12 cellular contexts compared by ENCODE assay signal in the genomic region with DNA sequence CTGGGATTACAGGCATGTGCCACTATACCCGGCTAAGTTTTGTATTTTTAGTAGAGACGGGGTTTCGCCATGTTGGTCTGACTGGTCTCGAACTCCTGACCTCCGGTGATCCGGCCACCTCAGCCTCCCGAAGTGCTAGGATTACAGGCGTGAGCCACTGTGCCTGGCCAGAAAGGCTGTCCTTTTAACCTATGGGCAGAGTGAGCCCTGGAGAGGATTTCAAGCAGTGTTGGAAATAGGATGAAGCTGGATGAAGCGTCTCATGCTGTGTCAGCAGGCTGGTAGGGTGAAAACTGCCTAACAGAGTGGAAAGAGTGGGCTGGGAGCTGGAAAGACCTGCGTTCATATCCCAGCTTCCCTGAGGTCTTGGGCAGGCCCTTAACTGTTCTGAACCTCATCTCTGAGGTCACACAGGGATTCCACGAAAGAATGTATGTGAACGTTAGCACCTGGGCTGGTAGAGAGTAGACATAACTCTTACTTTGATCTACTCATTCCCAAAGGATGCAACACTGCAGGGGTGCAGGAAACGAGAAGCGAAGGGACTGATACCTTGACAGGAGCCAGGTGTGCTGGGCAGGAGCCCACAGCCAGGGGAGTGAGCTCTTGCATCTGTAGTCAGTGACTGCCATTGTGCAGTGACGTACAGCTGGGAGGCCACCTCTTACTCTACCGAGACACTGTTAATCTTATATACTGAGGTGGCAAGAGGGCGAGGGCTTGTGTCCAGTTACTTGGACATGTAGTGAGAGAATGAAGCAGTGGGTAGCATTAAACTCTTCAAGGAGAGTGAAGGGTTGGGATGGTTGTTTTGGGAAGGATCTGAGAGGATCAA. TPM values are rescaled to one million over a fixed set of nuclear protein-coding genes. Genes with fewer than 3 reads are reported as not detected.
A peak's percentile ranks its signal among the peaks of the same experiment; 100 is the strongest.
DNase-seq lines count a peak whose midpoint lies in the region; ATAC-seq, FAIRE-seq and TF ChIP-seq lines count a peak whose summit lies in the region.
"Had no signal": no experiment of that assay in that cellular context is flagged by ENCODE, and none has a peak within 500 bp of the region (broad histone marks: within the 10 kb centered on the region; RNA-seq: fewer than 3 reads in every experiment).

No MANE protein-coding gene starts in this region.

- H3K9me3 ChIP-seq in mammary epithelial cell (replicated peaks; ENCODE audit: insufficient read depth, low read length) (no peaks in the 10 kb centered on the region), H1 (ENCODE audit: insufficient read depth in 2 of 2, low read depth in 1 of 2, low read length in 1 of 2) (no peaks in the 10 kb centered on the region), upper lobe of left lung (no peaks in the 10 kb centered on the region)

- intact Hi-C loops in MCF 10A (cut with micrococcal nuclease) (no loop called here), mammary epithelial cell (cut with micrococcal nuclease) (loop anchor here (2.0 kb wide), 1 partner anchor 25 kb away; no protein-coding TSS in a partner anchor)

- peak overlapping the region; percentile 13 for H3K4me3 Mint-ChIP-seq in MCF 10A (ENCODE audit: unreplicated experiment)
- H3K4me3 Mint-ChIP-seq in nephron progenitor cell = peak overlapping the region; percentile 67

- dilution Hi-C loops in mammary epithelial cell (cut with HindIII; ENCODE audit: low sequenced_read_pairs) = no loop called here

- H4K5ac ChIP-seq in H1 (ENCODE audit: insufficient read length, low read depth, low read length) = no peak overlapping the region

- peak overlapping the region; percentile 27; the same call in 1 of the 2 replicates for H2BK5ac ChIP-seq in H1 (ENCODE audit: low read depth, low read length)

- H3K9ac ChIP-seq in mammary epithelial cell (ENCODE audit: insufficient read depth, low read length) (no peak overlapping the region), H1 (replicated peaks in 1 of 4; ENCODE audit: extremely low read depth in 1 of 4, low read depth in 3 of 4, low read length in 3 of 4) (no peak overlapping the region)

- H2BK12ac ChIP-seq in H1 (ENCODE audit: low read depth, low read length) = peak overlapping the region; percentile 77; the same call in 1 of the 2 replicates

- CTCF ChIA-PET in MCF 10A (lab: Yijun Ruan, JAX) (interaction anchor here (0.6 to 5.2 kb wide), 9 partner anchors 9 to 286 kb away, joined by 3 to 68 read pairs (median 3); partner anchors contain the start of gene SFXN2), mammary epithelial cell (lab: Charles Lee; ENCODE audit: low non-redundant PET) (interaction anchor here (1.1 kb wide), 1 partner anchor 24 kb away, joined by 4 read pairs; no protein-coding TSS in a partner anchor), H1 (lab: Charles Lee; ENCODE audit: partially characterized antibody) (interaction anchor here (0.5 to 1.8 kb wide), 14 partner anchors 10 to 277 kb away, joined by 3 to 10 read pairs (median 3); no protein-coding TSS in a partner anchor)

- H3K79me2 ChIP-seq in mammary epithelial cell (ENCODE audit: insufficient read depth, low read length) (peaks cover 17% of the 10 kb centered on the region), H1 (ENCODE audit: control insufficient read depth in 1 of 2, insufficient read depth in 2 of 2, low read length in 2 of 2) (no peaks in the 10 kb centered on the region)

- in situ Hi-C loops in mammary epithelial cell (cut with MboI; ENCODE audit: low sequenced_read_pairs in 2 of 2) = no loop called here

- no peak overlapping the region; the same call in 1 of the 2 replicates for H2BK15ac ChIP-seq in H1 (ENCODE audit: low read length)

- peaks cover 9% of the 10 kb centered on the region; the same call in 1 of the 2 replicates for H3K79me1 ChIP-seq in H1 (ENCODE audit: low read depth, low read length)

- no peak for FAIRE-seq in H1 (lab: Jason Lieb, UNC)
- no peak for FAIRE-seq in frontal cortex (lab: Jason Lieb, UNC)
- no peak for FAIRE-seq in urothelium cell line (lab: Jason Lieb, UNC)

- BruUV-seq in MCF 10A (replicated peaks; lab: Mats Ljungman, UMichigan) (no TSS peak), mammary epithelial cell (replicated peaks; lab: Mats Ljungman, UMichigan) (no TSS peak)

- TF ChIP-seq CTCF in MCF 10A (IDR thresholded peaks at IDR 0.05; ENCODE audit: unreplicated experiment) (no peak), mammary epithelial cell (conservative IDR thresholded peaks at IDR 0.05 in 1 of 2, IDR thresholded peaks at IDR 0.05 in 1 of 2; ENCODE audit: extremely low read depth in 1 of 2, insufficient read depth in 1 of 2, low read depth in 1 of 2, low read length in 2 of 2) (no peak), H1 (IDR thresholded peaks at IDR 0.05; ENCODE audit: control extremely low read depth in 1 of 3, insufficient read depth in 1 of 3, low read depth in 1 of 3, low read length in 3 of 3) (no peak), nephron progenitor cell (IDR thresholded peaks at IDR 0.05) (no peak), upper lobe of left lung (IDR thresholded peaks at IDR 0.05) (no peak)

- peak overlapping the region; percentile 24; the same call in 1 of the 2 replicates for H3K18ac ChIP-seq in H1 (ENCODE audit: extremely low read depth, low read length)

- no peaks in the 10 kb centered on the region for H3K27me3 ChIP-seq in mammary epithelial cell (ENCODE audit: insufficient read depth, low read length)
- H3K27me3 ChIP-seq in H1 (replicated peaks in 1 of 4; ENCODE audit: control insufficient read depth in 3 of 4, extremely low read depth in 1 of 4, insufficient read depth in 3 of 4, low read length in 3 of 4) = no peaks in the 10 kb centered on the region; a peak in 3 of 7 replicates
- H3K27me3 ChIP-seq in upper lobe of left lung = no peaks in the 10 kb centered on the region

- no peak overlapping the region for H2BK20ac ChIP-seq in H1 (ENCODE audit: low read length)

- WGBS in mammary epithelial cell (ENCODE audit: low coverage, missing lambda C conversion rate) = 93% methylated on average over 12 of the region's 17 CpGs
- WGBS in H1 (ENCODE audit: extremely low coverage in 1 of 2, insufficient coverage in 1 of 2, insufficient read length in 1 of 2, insufficient replicate concordance in 2 of 2, low coverage in 1 of 2, low lambda C conversion rate in 2 of 2, missing lambda C conversion rate in 1 of 2), 2 experiments = 85% methylated on average over 16 of the region's 17 CpGs; no CpG with 5 or more reads in 1 of the 2 experiments
- WGBS in upper lobe of left lung, 2 donors = 73 to 81% methylated on average over 17 of the region's 17 CpGs

- H3K36me3 Mint-ChIP-seq in MCF 10A (ENCODE audit: insufficient read depth, unreplicated experiment) (peaks cover 40% of the 10 kb centered on the region), nephron progenitor cell (ENCODE audit: low read depth) (no peaks in the 10 kb centered on the region)

- H3K4me3 ChIP-seq in mammary epithelial cell (replicated peaks in 1 of 3; ENCODE audit: insufficient read depth in 1 of 3, low read depth in 2 of 3, low read length in 3 of 3) = no peak overlapping the region
- H3K4me3 ChIP-seq in H1 (ENCODE audit: extremely low read depth in 1 of 4, insufficient read depth in 2 of 4, low read depth in 3 of 4, low read length in 4 of 4) = no peak overlapping the region
- no peak overlapping the region for H3K4me3 ChIP-seq in upper lobe of left lung

- no peak overlapping the region for H3K14ac ChIP-seq in H1 (ENCODE audit: insufficient read length)

- H3K23me2 ChIP-seq in H1 (ENCODE audit: low read depth, low read length) = no peaks in the 10 kb centered on the region

- H4K20me1 ChIP-seq in mammary epithelial cell (ENCODE audit: insufficient read depth, low read length) = peaks cover 3% of the 10 kb centered on the region
- peaks cover 1 to 2% of the 10 kb centered on the region in 2 experiments for H4K20me1 ChIP-seq in H1 (replicated peaks in 1 of 2; ENCODE audit: control insufficient read depth in 1 of 2, insufficient read depth in 2 of 2, low read length in 2 of 2)

- H3K9me3 Mint-ChIP-seq in MCF 10A (ENCODE audit: unreplicated experiment) = no peaks in the 10 kb centered on the region
- H3K9me3 Mint-ChIP-seq in nephron progenitor cell = no peaks in the 10 kb centered on the region

- H2AFZ ChIP-seq in mammary epithelial cell (ENCODE audit: low read depth, low read length) = no peak overlapping the region
- no peak overlapping the region for H2AFZ ChIP-seq in H1 (ENCODE audit: low read length)

- DNase-seq in MCF 10A (ENCODE audit: unreplicated experiment) (no peak), mammary epithelial cell (no peak), H1 (ENCODE audit: low read depth in 1 of 2, low spot score in 2 of 2) (no peak), nephron progenitor cell (no peak), upper lobe of left lung (no peak), frontal cortex (ENCODE audit: low spot score in 2 of 2) (no peak), HuH-7 (ENCODE audit: low spot score) (no peak), urothelium cell line (ENCODE audit: low spot score) (no peak)
- DNase-seq: AML-193 had no signal

- POLR2A ChIA-PET in MCF 10A (lab: Yijun Ruan, JAX) (interaction anchor here (0.6 to 11.0 kb wide), 10 partner anchors 7 to 133 kb away, joined by 3 to 120 read pairs (median 14); partner anchors contain the start of genes ARL3, SFXN2 and WBP1L), H1 (lab: Charles Lee; ENCODE audit: partially characterized antibody) (interaction anchor here (0.6 to 4.8 kb wide), 8 partner anchors 11 to 341 kb away, joined by 3 to 40 read pairs (median 6); partner anchors contain the start of gene WBP1L)

- peaks cover 48% of the 10 kb centered on the region for H3K4me1 Mint-ChIP-seq in MCF 10A (ENCODE audit: insufficient read depth, unreplicated experiment)
- H3K4me1 Mint-ChIP-seq in nephron progenitor cell = peaks cover 99% of the 10 kb centered on the region

- peak overlapping the region; percentile 22 for H4K91ac ChIP-seq in H1 (replicated peaks; ENCODE audit: insufficient read length, low read length)

- no peak overlapping the region; the same call in 1 of the 2 replicates for H4K8ac ChIP-seq in H1 (ENCODE audit: extremely low read depth, insufficient read depth, low read length)

- H3K4me2 ChIP-seq in mammary epithelial cell (ENCODE audit: insufficient read depth, low read depth, low read length) = no peak overlapping the region
- peak overlapping the region; percentile 39 to 67; a peak in 2 of 4 replicates for H3K4me2 ChIP-seq in H1 (ENCODE audit: insufficient read depth in 1 of 2, low read depth in 2 of 2, low read length in 2 of 2)

- H3K27ac Mint-ChIP-seq in MCF 10A (ENCODE audit: low read depth, unreplicated experiment) (peak overlapping the region; percentile 75), nephron progenitor cell (peak overlapping the region; percentile 91)

- no peak for ATAC-seq in upper lobe of left lung (ENCODE audit: low FRiP score in 2 of 2)

- H3K27me3 Mint-ChIP-seq in MCF 10A (ENCODE audit: insufficient read depth, unreplicated experiment) = no peaks in the 10 kb centered on the region
- no peaks in the 10 kb centered on the region for H3K27me3 Mint-ChIP-seq in nephron progenitor cell (ENCODE audit: low read depth, poor library complexity)

- TF ChIP-seq EP300 in H1 (IDR thresholded peaks at IDR 0.05; ENCODE audit: borderline replicate concordance in 1 of 2, low read depth in 2 of 2, low read length in 2 of 2) = no peak
- no peak for TF ChIP-seq EP300 in upper lobe of left lung (IDR thresholded peaks at IDR 0.05)

- H3K4ac ChIP-seq in H1 (replicated peaks; ENCODE audit: insufficient read length, low read depth, low read length) = no peak overlapping the region

- H3K27ac ChIP-seq in mammary epithelial cell (ENCODE audit: insufficient read depth, low read depth, low read length) (no peak overlapping the region), H1 (ENCODE audit: low read depth, low read length) (no peak overlapping the region), upper lobe of left lung (peak overlapping the region; percentile 85 to 91 (median 88))

- TF ChIP-seq RAD21 in H1 (IDR thresholded peaks at IDR 0.05 in 1 of 2, conservative IDR thresholded peaks at IDR 0.05 in 1 of 2; ENCODE audit: low read depth in 2 of 2, low read length in 2 of 2) = no peak

- peak overlapping the region; percentile 25 for H2BK120ac ChIP-seq in H1 (replicated peaks; ENCODE audit: low read depth, low read length)

- H3K36me3 ChIP-seq in mammary epithelial cell (ENCODE audit: insufficient read depth, low read length) = no peaks in the 10 kb centered on the region
- H3K36me3 ChIP-seq in H1 (ENCODE audit: control insufficient read depth in 2 of 4, insufficient read depth in 4 of 4, low read length in 3 of 4) = no peaks in the 10 kb centered on the region
- H3K36me3 ChIP-seq in upper lobe of left lung = no peaks in the 10 kb centered on the region

- TF ChIP-seq POLR2A in H1 (IDR thresholded peaks at IDR 0.05; ENCODE audit: control extremely low read depth in 1 of 2, low read depth in 2 of 2, low read length in 2 of 2) (no peak), upper lobe of left lung (IDR thresholded peaks at IDR 0.05) (no peak)

- no peak overlapping the region for H3K56ac ChIP-seq in H1 (replicated peaks; ENCODE audit: insufficient read length, low read depth, low read length)

- H3K4me1 ChIP-seq in mammary epithelial cell (ENCODE audit: insufficient read depth, low read length) (peaks cover 57% of the 10 kb centered on the region), H1 (replicated peaks in 1 of 4; ENCODE audit: control insufficient read depth in 3 of 4, insufficient read depth in 4 of 4, low read length in 3 of 4) (peaks cover 23 to 34% (median 30%) of the 10 kb centered on the region in 4 experiments), upper lobe of left lung (peaks cover 79 to 100% (median 94%) of the 10 kb centered on the region in 4 donors)

- H3K23ac ChIP-seq in H1 (ENCODE audit: insufficient read length) = no peak overlapping the region

- peak overlapping the region; percentile 68; the same call in 1 of the 2 replicates for H2AK5ac ChIP-seq in H1 (ENCODE audit: low read depth, low read length)

RNA-seq across cellular contexts. Expression of gene WBP1L, which starts 34.2 kb away (rescaled TPM):
- total RNA-seq in MCF 10A (2022) (19.8 and 24.8 TPM in 2 replicates), mammary epithelial cell (10 to 100 TPM; 18.4 to 48.2 TPM), upper lobe of left lung (10 to 100 TPM; 41.7 to 76.6 (median 54.7) TPM), frontal cortex (15.5 TPM)
- polyA plus RNA-seq in mammary epithelial cell (20.7 TPM), H1 (2011; rRNA removed) (29.9 and 37.0 TPM in 2 replicates)
- 24.7 TPM for polyA minus RNA-seq in mammary epithelial cell
- total RNA-seq in H1 (2021; fragmentation: NEBNext Ultra II Directional; extraction: Animal tissue kit (Norgen Biotek cat#: 25700)) = 26.2 and 26.6 TPM in 2 replicates
- 24.6 TPM for polyA plus RNA-seq in H1 (2011; cell fraction: cytosol; rRNA removed)
- polyA plus RNA-seq in H1 (2011; cell fraction: nucleus; rRNA removed) = 27.2 TPM
- polyA plus RNA-seq in H1 (2012, experiment 1 of 2) = 14.7 to 20.7 TPM (median 20.2 TPM) in 4 replicates
- polyA plus RNA-seq in H1 (2012, experiment 2 of 2) = 19.6 TPM
- 24.7 TPM for polyA plus RNA-seq in H1 (2013, experiment 1 of 2)
- 25.2 TPM for polyA plus RNA-seq in H1 (2013, experiment 2 of 2)
- polyA minus RNA-seq in H1 (2011; rRNA and poly(A)+ RNA removed) = 33.2 and 39.3 TPM in 2 replicates
- polyA minus RNA-seq in H1 (2011; cell fraction: cytosol; rRNA and poly(A)+ RNA removed) = 23.0 TPM
- 16.1 TPM for polyA minus RNA-seq in H1 (2011; cell fraction: nucleus; rRNA and poly(A)+ RNA removed)

RNA-seq across cellular contexts. Expression of gene CYP17A1, which starts 59.3 kb away (rescaled TPM):
- not detected in 2 replicates for total RNA-seq in MCF 10A (2022)
- total RNA-seq in mammary epithelial cell = not detected
- not detected for polyA plus RNA-seq in mammary epithelial cell
- not detected for polyA minus RNA-seq in mammary epithelial cell
- total RNA-seq in H1 (2021; fragmentation: NEBNext Ultra II Directional; extraction: Animal tissue kit (Norgen Biotek cat#: 25700)) = not detected in 2 replicates
- not detected in 2 replicates for polyA plus RNA-seq in H1 (2011; rRNA removed)
- polyA plus RNA-seq in H1 (2011; cell fraction: cytosol; rRNA removed) = not detected
- not detected for polyA plus RNA-seq in H1 (2011; cell fraction: nucleus; rRNA removed)
- polyA plus RNA-seq in H1 (2012, experiment 1 of 2) = not detected in 4 replicates
- not detected for polyA plus RNA-seq in H1 (2012, experiment 2 of 2)
- not detected for polyA plus RNA-seq in H1 (2013, experiment 1 of 2)
- not detected for polyA plus RNA-seq in H1 (2013, experiment 2 of 2)
- not detected in 2 replicates for polyA minus RNA-seq in H1 (2011; rRNA and poly(A)+ RNA removed)
- not detected for polyA minus RNA-seq in H1 (2011; cell fraction: cytosol; rRNA and poly(A)+ RNA removed)
- not detected for polyA minus RNA-seq in H1 (2011; cell fraction: nucleus; rRNA and poly(A)+ RNA removed)
- 1 to 10 TPM in 5 of 6 donors, not detected in 1; 1.2 to 6.3 (median 2.1) TPM for total RNA-seq in upper lobe of left lung
- total RNA-seq in frontal cortex = not detected
- total RNA-seq: dermis microvascular lymphatic vessel endothelial cell; T-helper 2 cell treated with Interferon-gamma antibody and Interleukin-4, amounts not matched to agents 100 ng/mL and 5 ng/mL, for 36 hours; temporal lobe had no signal

Comparison
In these comparisons a context has a peak if more than half of its experiments do, and no peak if none do; other contexts are left out.
1. H3K27ac ChIP-seq: peak in upper lobe of left lung (4 of 4); none in mammary epithelial cell (single experiment) and H1 (single experiment).